ENCODE assay signal across 20 cellular contexts in the genomic region with DNA sequence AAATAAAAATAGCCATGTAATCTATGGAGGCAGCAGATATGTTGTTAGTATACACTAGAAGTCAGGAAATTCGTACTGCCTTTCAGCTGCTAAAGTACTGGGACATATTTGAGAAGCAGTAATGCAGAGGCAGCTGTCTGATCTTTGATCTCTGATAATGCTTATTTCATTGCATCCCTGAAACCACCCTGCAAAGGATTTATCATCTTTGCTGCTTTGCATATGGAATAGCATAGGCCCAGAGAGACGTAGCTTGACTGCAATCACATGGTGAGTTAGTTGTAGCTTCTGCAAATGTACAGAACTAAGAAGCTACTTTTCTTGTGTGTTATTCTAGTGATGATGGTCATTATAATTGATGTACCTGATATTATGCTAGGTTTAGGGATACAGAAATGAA. TPM values are rescaled to one million over a fixed set of nuclear protein-coding genes. Genes with fewer than 3 reads are reported as not detected.
A peak's percentile ranks its signal among the peaks of the same experiment; 100 is the strongest.
DNase-seq lines count a peak whose midpoint lies in the region; ATAC-seq and TF ChIP-seq lines count a peak whose summit lies in the region.
"Had no signal": no experiment of that assay in that cellular context is flagged by ENCODE, and none has a peak within 500 bp of the region (broad histone marks: within the 10 kb centered on the region; RNA-seq: fewer than 3 reads in every experiment).

No MANE protein-coding gene starts in this region.

- no peaks in the 10 kb centered on the region for H3K9me2 ChIP-seq in SK-N-SH

- no peak overlapping the region for H3K9ac ChIP-seq in SK-N-SH
- H3K9ac ChIP-seq: BLaER1 treated with 17β-estradiol and CSF1 and Interleukin-3, amounts not matched to agents 10 nM and 100 nM had no signal

- CTCF ChIA-PET in WTC11 (lab: Charles Lee) (interaction anchor here (0.6 kb wide), 1 partner anchor 156 kb away, joined by 5 read pairs; no protein-coding TSS in a partner anchor), SK-N-SH (lab: Yijun Ruan, JAX) (no interaction called here)

- H3K4me3 Mint-ChIP-seq in IgD-negative memory B cell (no peak overlapping the region), WTC11 (no peak overlapping the region)
- H3K4me3 Mint-ChIP-seq: B cell; CD8-positive, alpha-beta T cell; GM23338; HFFc6 had no signal

- no peaks in the 10 kb centered on the region for H3K27me3 Mint-ChIP-seq in IgD-negative memory B cell
- H3K27me3 Mint-ChIP-seq in WTC11 (ENCODE audit: low read depth) = no peaks in the 10 kb centered on the region
- H3K27me3 Mint-ChIP-seq: B cell had no signal

- TF ChIP-seq CTCF in WTC11 (IDR thresholded peaks at IDR 0.05) (no peak), mucosa of descending colon (IDR thresholded peaks at IDR 0.05) (no peak), right lobe of liver (IDR thresholded peaks at IDR 0.05) (no peak), SK-N-SH (IDR thresholded peaks at IDR 0.05) (no peak)

- no peak for TF ChIP-seq EP300 in SK-N-SH (IDR thresholded peaks at IDR 0.05; ENCODE audit: borderline replicate concordance in 1 of 2, low read depth in 1 of 2, low read length in 1 of 2)

- WGBS in right lobe of liver (ENCODE audit: insufficient coverage, low coverage, low lambda C conversion rate, missing lambda C conversion rate) = 78% methylated on average over 2 of the region's 2 CpGs
- WGBS in SK-N-SH (ENCODE audit: low lambda C conversion rate) = 97% methylated on average over 2 of the region's 2 CpGs

- H3K4me1 Mint-ChIP-seq in IgD-negative memory B cell (peaks cover 4 to 10% (median 5%) of the 10 kb centered on the region in 3 donors), WTC11 (peaks cover 24% of the 10 kb centered on the region)

- H3F3A ChIP-seq in SK-N-SH (replicated peaks; ENCODE audit: insufficient read depth) = no peaks in the 10 kb centered on the region

- H3K9me3 ChIP-seq in mucosa of descending colon = no peaks in the 10 kb centered on the region
- H3K9me3 ChIP-seq in right lobe of liver = no peaks in the 10 kb centered on the region
- H3K9me3 ChIP-seq in SK-N-SH = no peaks in the 10 kb centered on the region
- H3K9me3 ChIP-seq: BLaER1 treated with 17β-estradiol and CSF1 and Interleukin-3, amounts not matched to agents 10 nM and 100 nM had no signal

- H3K4me3 ChIP-seq in mucosa of descending colon (no peak overlapping the region), right lobe of liver (no peak overlapping the region), SK-N-SH (ENCODE audit: low read depth in 2 of 2, low read length in 1 of 2) (no peak overlapping the region)
- H3K4me3 ChIP-seq: BLaER1 treated with 17β-estradiol and CSF1 and Interleukin-3, amounts not matched to agents 10 nM and 100 nM; GM12878; GM23338 had no signal

- ATAC-seq in WTC11 (no peak), mucosa of descending colon (peak; percentile 34), right lobe of liver (no peak), HG03460 (IDR thresholded peaks at IDR 0.05; ENCODE audit: unreplicated experiment) (no peak)
- ATAC-seq: CD8-positive, alpha-beta T cell; GM12878; GM23338; HCT116 had no signal

- H3K4me2 ChIP-seq in SK-N-SH = no peak overlapping the region
- H3K4me2 ChIP-seq: BLaER1 treated with 17β-estradiol and CSF1 and Interleukin-3, amounts not matched to agents 10 nM and 100 nM; GM23338 had no signal

- no peaks in the 10 kb centered on the region for H3K9me3 Mint-ChIP-seq in IgD-negative memory B cell
- no peaks in the 10 kb centered on the region for H3K9me3 Mint-ChIP-seq in WTC11
- H3K9me3 Mint-ChIP-seq: CD8-positive, alpha-beta T cell; GM23338; HFFc6 had no signal

- H2AFZ ChIP-seq in SK-N-SH (ENCODE audit: low read depth) = no peak overlapping the region
- H2AFZ ChIP-seq: GM23338 had no signal

- peak overlapping the region in 2 of 3 donors; percentile 39 to 82 for H3K27ac Mint-ChIP-seq in IgD-negative memory B cell
- 0 out of 2 replicates have a peak overlapping the region, but pooled peaks have one; percentile 61 for H3K27ac Mint-ChIP-seq in WTC11
- H3K27ac Mint-ChIP-seq: B cell; CD8-positive, alpha-beta T cell; GM23338; HFFc6 had no signal

- H3K36me3 Mint-ChIP-seq in IgD-negative memory B cell = no peaks in the 10 kb centered on the region
- no peaks in the 10 kb centered on the region for H3K36me3 Mint-ChIP-seq in WTC11

- H3K79me2 ChIP-seq in SK-N-SH (ENCODE audit: insufficient read depth) = peaks cover 52% of the 10 kb centered on the region; the same call in 1 of the 2 replicates

- no peak for TF ChIP-seq POLR2A in right lobe of liver (IDR thresholded peaks at IDR 0.05)

- no peaks in the 10 kb centered on the region; the same call in 1 of the 2 replicates for H4K20me1 ChIP-seq in SK-N-SH (ENCODE audit: insufficient read depth)

- H3K27me3 ChIP-seq in right lobe of liver = no peaks in the 10 kb centered on the region
- H3K27me3 ChIP-seq in SK-N-SH (ENCODE audit: insufficient read depth) = no peaks in the 10 kb centered on the region
- H3K27me3 ChIP-seq: BLaER1 treated with 17β-estradiol and CSF1 and Interleukin-3, amounts not matched to agents 10 nM and 100 nM had no signal

- intact Hi-C loops in mucosa of descending colon (cut with DNase I, micrococcal nuclease) (no loop called here), right lobe of liver (cut with DNase I) (no loop called here)

- POLR2A ChIA-PET in WTC11 (lab: Charles Lee) (interaction anchor here (0.6 kb wide), 1 partner anchor 38 kb away, joined by 9 read pairs; no protein-coding TSS in a partner anchor), SK-N-SH (lab: Yijun Ruan, JAX) (no interaction called here)

- TF ChIP-seq RAD21 in SK-N-SH (IDR thresholded peaks at IDR 0.05; ENCODE audit: low read length) = no peak

- H3K4me1 ChIP-seq in mucosa of descending colon (ENCODE audit: low read depth) (no peaks in the 10 kb centered on the region), right lobe of liver (no peaks in the 10 kb centered on the region), SK-N-SH (ENCODE audit: control insufficient read depth in 1 of 2, insufficient read depth in 2 of 2, low read depth in 1 of 2, low read length in 1 of 2) (no peaks in the 10 kb centered on the region)
- H3K4me1 ChIP-seq: BLaER1 treated with 17β-estradiol and CSF1 and Interleukin-3, amounts not matched to agents 10 nM and 100 nM had no signal

- H3K27ac ChIP-seq in right lobe of liver = no peak overlapping the region
- no peak overlapping the region for H3K27ac ChIP-seq in SK-N-SH (ENCODE audit: low read depth in 2 of 2, low read length in 1 of 2)
- H3K27ac ChIP-seq: BLaER1 treated with 17β-estradiol and CSF1 and Interleukin-3, amounts not matched to agents 10 nM and 100 nM had no signal

- H3K36me3 ChIP-seq in mucosa of descending colon (ENCODE audit: low read depth) (no peaks in the 10 kb centered on the region), right lobe of liver (peaks cover 0 to 17% (median 0%) of the 10 kb centered on the region in 4 donors), SK-N-SH (replicated peaks in 1 of 2; ENCODE audit: control insufficient read depth in 1 of 2, insufficient read depth in 2 of 2, low read length in 1 of 2) (peaks cover 8 to 21% of the 10 kb centered on the region in 2 experiments)

- DNase-seq in WTC11 (ENCODE audit: low spot score) (no peak), mucosa of descending colon (no peak), right lobe of liver (no peak), SK-N-SH (no peak)
- DNase-seq: Calu3; CD8-positive, alpha-beta T cell; DMS 273 treated with DMSO at 0.1 percent for 48 hours; DMS53; DND-41; EL; H7; HFFc6; IMR-90 had no signal

TF ChIP-seq in WTC11, 78 proteins besides CTCF, POLR2A, EP300 and RAD21 (continues in another document):
- TF ChIP-seq ATF1 (CRISPR knock-in tag; IDR thresholded peaks at IDR 0.05) = no peak

TF ChIP-seq in SK-N-SH, 30 proteins besides CTCF, POLR2A, EP300 and RAD21:
- TF ChIP-seq GABPA (IDR thresholded peaks at IDR 0.05; ENCODE audit: low read depth) (no peak), FOXJ3 (CRISPR knock-in tag; IDR thresholded peaks at IDR 0.05) (no peak), ZBTB33 (IDR thresholded peaks at IDR 0.05; ENCODE audit: borderline replicate concordance, low read depth) (no peak), ELF1 (IDR thresholded peaks at IDR 0.05) (no peak), MEF2A (IDR thresholded peaks at IDR 0.05; ENCODE audit: borderline replicate concordance, low read depth) (no peak), TAF1 (IDR thresholded peaks at IDR 0.05; ENCODE audit: borderline replicate concordance, low read depth, low read length) (no peak), RFX5 (IDR thresholded peaks at IDR 0.05; ENCODE audit: low read length) (no peak), TEAD4 (IDR thresholded peaks at IDR 0.05; ENCODE audit: borderline replicate concordance, insufficient read depth) (no peak), NRF1 (IDR thresholded peaks at IDR 0.05; ENCODE audit: low read depth, low read length) (no peak), EZH2phosphoT487 (IDR thresholded peaks at IDR 0.05; ENCODE audit: borderline replicate concordance, low read depth) (no peak)
- TF ChIP-seq, protein P1, sequence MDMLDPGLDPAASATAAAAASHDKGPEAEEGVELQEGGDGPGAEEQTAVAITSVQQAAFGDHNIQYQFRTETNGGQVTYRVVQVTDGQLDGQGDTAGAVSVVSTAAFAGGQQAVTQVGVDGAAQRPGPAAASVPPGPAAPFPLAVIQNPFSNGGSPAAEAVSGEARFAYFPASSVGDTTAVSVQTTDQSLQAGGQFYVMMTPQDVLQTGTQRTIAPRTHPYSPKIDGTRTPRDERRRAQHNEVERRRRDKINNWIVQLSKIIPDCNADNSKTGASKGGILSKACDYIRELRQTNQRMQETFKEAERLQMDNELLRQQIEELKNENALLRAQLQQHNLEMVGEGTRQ (IDR thresholded peaks at IDR 0.05; ENCODE audit: borderline replicate concordance, low read depth, low read length) = no peak

RNA-seq across cellular contexts. Expression of gene RBM6, which starts 52.4 kb away (rescaled TPM):
- 65.1 TPM for polyA plus RNA-seq in IgD-negative memory B cell
- total RNA-seq in WTC11 (2021) = 115 to 122 TPM (median 118 TPM) in 3 replicates
- 100 to 1,000 TPM in 2 of 3 donors, 10 to 100 TPM in 1; 75.6 to 124 (median 112) TPM for total RNA-seq in mucosa of descending colon
- total RNA-seq in right lobe of liver = 10 to 100 TPM; 25.9 to 46.4 (median 32.9) TPM
- polyA plus RNA-seq in SK-N-SH (2012; rRNA removed) = 67.4 and 85.5 TPM in 2 replicates
- polyA plus RNA-seq in SK-N-SH (2012; cell fraction: cytosol; rRNA removed) = 52.6 and 56.6 TPM in 2 replicates
- polyA plus RNA-seq in SK-N-SH (2012; cell fraction: nucleus; rRNA removed) = 295 and 305 TPM in 2 replicates
